ENCODE assay signal across 7 cellular contexts in the genomic region with DNA sequence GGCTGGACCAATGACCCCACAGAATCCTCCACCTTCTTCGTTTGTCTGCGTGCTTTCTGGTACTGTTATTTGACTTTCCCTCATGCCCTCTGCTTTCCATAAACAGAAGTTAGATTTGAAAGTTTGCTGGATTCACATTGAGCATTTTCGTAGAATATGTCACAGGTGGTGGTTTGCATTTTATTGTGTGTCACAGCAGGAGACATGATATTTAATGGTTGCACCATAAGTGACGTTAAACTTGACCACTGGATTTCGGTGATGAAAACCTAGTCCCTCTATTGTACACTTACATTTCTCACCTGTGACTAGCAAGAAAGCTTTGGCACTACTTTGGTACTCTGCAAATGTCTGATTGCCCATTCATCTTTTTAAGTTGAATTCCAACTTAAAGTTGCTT.
"Had no signal": no experiment of that assay in that cellular context is flagged by ENCODE, and none has a peak within 500 bp of the region (broad histone marks: within the 10 kb centered on the region; RNA-seq: fewer than 3 reads in every experiment).

No MANE protein-coding gene starts in this region.

- H3K4me1 Mint-ChIP-seq: GM23338, H9 had no signal

- DNase-seq: GM23248, GOT3, H7, H9, HCEC 1CT, HFFc6 had no signal

- H3K4me3 Mint-ChIP-seq: GM23338, H9, HFFc6 had no signal

- H3K27ac Mint-ChIP-seq: GM23338, H9, HFFc6 had no signal

- H3K9me3 Mint-ChIP-seq: GM23338, H9, HFFc6 had no signal
